Comparison of ENCODE assay signal across 18 cellular contexts in the genomic region with DNA sequence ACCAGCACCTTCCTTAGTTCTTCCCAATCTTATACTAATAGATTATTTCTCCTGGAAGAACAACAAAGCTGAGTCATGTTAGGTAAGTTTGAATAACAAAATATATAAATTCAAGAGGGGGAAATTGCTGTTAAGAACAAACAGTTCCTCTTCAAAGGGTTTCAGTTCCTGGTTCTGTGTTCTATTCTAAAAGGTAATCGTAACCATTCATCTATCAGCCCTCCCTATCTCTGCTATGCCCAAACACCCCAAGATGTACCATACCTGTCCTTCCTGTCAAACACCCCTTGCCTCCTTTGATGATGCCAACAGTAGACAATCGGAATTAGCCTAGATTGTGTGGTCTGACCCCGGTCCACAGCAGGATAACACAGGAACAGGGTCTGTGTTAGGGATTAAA. TPM values are rescaled to one million over a fixed set of nuclear protein-coding genes. Genes with fewer than 3 reads are reported as not detected.
A peak's percentile ranks its signal among the peaks of the same experiment; 100 is the strongest.
DNase-seq lines count a peak whose midpoint lies in the region; ATAC-seq and TF ChIP-seq lines count a peak whose summit lies in the region.
"Had no signal": no experiment of that assay in that cellular context is flagged by ENCODE, and none has a peak within 500 bp of the region (broad histone marks: within the 10 kb centered on the region; RNA-seq: fewer than 3 reads in every experiment).

No MANE protein-coding gene starts in this region.

- 76 to 79% methylated on average over 3 of the region's 3 CpGs for WGBS in thyroid gland, 2 donors

- H3K27me3 ChIP-seq in thyroid gland, result no peaks in the 10 kb centered on the region

- H3K4me1 ChIP-seq in thyroid gland, result peaks cover 33 to 46% of the 10 kb centered on the region in 2 donors

- H3K4me3 ChIP-seq in thyroid gland (replicated peaks in 1 of 3), result no peak overlapping the region
- H3K4me3 ChIP-seq: lower lobe of right lung had no signal

- no peaks in the 10 kb centered on the region for H3K9me3 ChIP-seq in thyroid gland
- H3K9me3 ChIP-seq: lower lobe of right lung had no signal

- no peaks in the 10 kb centered on the region for H3K36me3 ChIP-seq in thyroid gland
- H3K36me3 ChIP-seq: lower lobe of right lung had no signal

- ATAC-seq in GM19351 (IDR thresholded peaks at IDR 0.05; ENCODE audit: unreplicated experiment) (peak; percentile 66), HG02852 (IDR thresholded peaks at IDR 0.05; ENCODE audit: unreplicated experiment) (peak; percentile 40)
- ATAC-seq: lower lobe of right lung, right cardiac atrium had no signal

- H3K27me3 Mint-ChIP-seq in glutamatergic neuron (ENCODE audit: unreplicated experiment), result peaks cover 6% of the 10 kb centered on the region

- intact Hi-C loops in thyroid gland (cut with DNase I), result no loop called here

- no peaks in the 10 kb centered on the region for H3K36me3 Mint-ChIP-seq in glutamatergic neuron (ENCODE audit: unreplicated experiment)
- H3K36me3 Mint-ChIP-seq: activated naive CD8-positive, alpha-beta T cell had no signal

- TF ChIP-seq CTCF in thyroid gland (IDR thresholded peaks at IDR 0.05) (no peak), glutamatergic neuron (IDR thresholded peaks at IDR 0.05; ENCODE audit: partially characterized antibody, unreplicated experiment) (no peak)

- peaks cover 2% of the 10 kb centered on the region for H3K4me1 Mint-ChIP-seq in glutamatergic neuron (ENCODE audit: low read depth, unreplicated experiment)

- no peak for TF ChIP-seq POLR2A in thyroid gland (IDR thresholded peaks at IDR 0.05)

- no peak overlapping the region for H3K27ac Mint-ChIP-seq in glutamatergic neuron (ENCODE audit: unreplicated experiment)
- H3K27ac Mint-ChIP-seq: activated naive CD8-positive, alpha-beta T cell; nephron had no signal

- no peak overlapping the region for H3K4me3 Mint-ChIP-seq in glutamatergic neuron (ENCODE audit: unreplicated experiment)
- H3K4me3 Mint-ChIP-seq: activated naive CD8-positive, alpha-beta T cell; nephron had no signal

- DNase-seq in MV-4-11 (lab: John Stamatoyannopoulos, UW) (peak; percentile 29), thyroid gland (no peak), kidney glomerular epithelial cell (lab: John Stamatoyannopoulos, UW) (no peak), glutamatergic neuron (no peak), C1 segment of cervical spinal cord (lab: John Stamatoyannopoulos, UW) (no peak)
- DNase-seq: activated CD4-positive, alpha-beta T cell treated with anti-CD3 and anti-CD28 coated beads for 1 hour; DMS79; effector CD4-positive, alpha-beta T cell; H7; lower lobe of right lung; NCI-H1092 treated with DMSO at 0.1 percent for 48 hours; right cardiac atrium; T-helper 1 cell had no signal

- peak overlapping the region; percentile 34 to 95 (median 87) for H3K27ac ChIP-seq in thyroid gland
- H3K27ac ChIP-seq: C4-2B, lower lobe of right lung had no signal

- H3K9me3 Mint-ChIP-seq in glutamatergic neuron (ENCODE audit: unreplicated experiment), result peaks cover 4% of the 10 kb centered on the region
- H3K9me3 Mint-ChIP-seq: nephron had no signal

RNA-seq across cellular contexts. Expression of gene RNF180, which starts 4.2 kb away (rescaled TPM):
- 10 to 100 TPM; 50.5 to 99.0 (median 63.1) TPM for total RNA-seq in thyroid gland
- total RNA-seq in glutamatergic neuron (ENCODE audit: unreplicated experiment), result 9.1 TPM
